Comparison of ENCODE assay signal across 1 cellular context in genomic region chr16:24729243-24729966, GRCh38.
TF ChIP-seq lines count a peak whose summit lies in the region.

TNRC6A (plus strand) TSS chr16:24729651; CDS start chr16:24729842, 191 bp downstream.

TF ChIP-seq in HepG2, 621 proteins besides CTCF, POLR2A, EP300 and RAD21 (continued from another document):
- TF ChIP-seq ZNF790 (CRISPR knock-in tag; IDR thresholded peaks at IDR 0.05; ENCODE audit: borderline replicate concordance) (no peak; the same call in 1 of the 2 replicates), TEAD3 (CRISPR knock-in tag; optimal IDR thresholded peaks at IDR 0.05; ENCODE audit: borderline replicate concordance) (peak; percentile 44)
